Comparison of ENCODE assay signal across 1 cellular context in genomic region chr1:11444907-11445306, GRCh38.
TF ChIP-seq lines count a peak whose summit lies in the region.

No MANE protein-coding gene starts in this region.

TF ChIP-seq in HepG2, 621 proteins besides CTCF, POLR2A, EP300 and RAD21:
- TF ChIP-seq, protein P1, sequence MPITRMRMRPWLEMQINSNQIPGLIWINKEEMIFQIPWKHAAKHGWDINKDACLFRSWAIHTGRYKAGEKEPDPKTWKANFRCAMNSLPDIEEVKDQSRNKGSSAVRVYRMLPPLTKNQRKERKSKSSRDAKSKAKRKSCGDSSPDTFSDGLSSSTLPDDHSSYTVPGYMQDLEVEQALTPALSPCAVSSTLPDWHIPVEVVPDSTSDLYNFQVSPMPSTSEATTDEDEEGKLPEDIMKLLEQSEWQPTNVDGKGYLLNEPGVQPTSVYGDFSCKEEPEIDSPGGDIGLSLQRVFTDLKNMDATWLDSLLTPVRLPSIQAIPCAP (CRISPR knock-in tag; IDR thresholded peaks at IDR 0.05; ENCODE audit: low read depth) = no peak
- TF ChIP-seq CBX1 (IDR thresholded peaks at IDR 0.05; ENCODE audit: low read depth) = no peak
- no peak for TF ChIP-seq ZBTB42 (CRISPR knock-in tag; IDR thresholded peaks at IDR 0.05)
- TF ChIP-seq KAT7 (CRISPR knock-in tag; IDR thresholded peaks at IDR 0.05; ENCODE audit: borderline replicate concordance) = no peak
- no peak for TF ChIP-seq ZBTB38 (CRISPR knock-in tag; IDR thresholded peaks at IDR 0.05)
- no peak for TF ChIP-seq ZNF180 (CRISPR knock-in tag; IDR thresholded peaks at IDR 0.05; ENCODE audit: borderline replicate concordance, low read depth)
- TF ChIP-seq MIER3 (CRISPR knock-in tag; IDR thresholded peaks at IDR 0.05; ENCODE audit: borderline replicate concordance) = no peak
- no peak for TF ChIP-seq DNMT3B (CRISPR knock-in tag; conservative IDR thresholded peaks at IDR 0.05)
TF ChIP-seq in HepG2: peak in this region for 0.
